In the genomic region with DNA sequence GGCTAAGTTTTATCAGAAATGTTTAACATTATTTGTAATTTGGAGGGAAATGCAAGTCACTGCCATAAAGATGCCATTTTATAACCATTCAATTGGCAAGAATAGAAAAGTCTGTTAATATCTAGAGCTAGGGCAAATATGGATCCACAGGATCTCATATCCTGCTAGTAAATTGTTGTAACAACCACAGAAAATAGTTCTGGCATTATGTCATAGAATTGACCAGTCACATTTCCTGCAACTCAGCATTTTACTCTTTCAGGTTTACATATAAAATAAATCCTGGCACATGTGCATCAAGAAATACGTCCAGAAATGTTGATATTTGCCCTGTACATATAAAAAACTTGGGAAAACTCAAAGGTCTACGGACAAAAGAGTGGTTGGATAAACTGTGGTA, we compare ENCODE assay signal across 20 cellular contexts. TPM values are rescaled to one million over a fixed set of nuclear protein-coding genes. Genes with fewer than 3 reads are reported as not detected.
DNase-seq lines count a peak whose midpoint lies in the region; ATAC-seq and TF ChIP-seq lines count a peak whose summit lies in the region.
"Had no signal": no experiment of that assay in that cellular context is flagged by ENCODE, and none has a peak within 500 bp of the region (broad histone marks: within the 10 kb centered on the region; RNA-seq: fewer than 3 reads in every experiment).

No MANE protein-coding gene starts in this region.

- H3K14ac ChIP-seq in mesenchymal stem cell (ENCODE audit: low read length in 2 of 2): no peak overlapping the region

- H2BK15ac ChIP-seq in mesenchymal stem cell (ENCODE audit: low read depth, poor library complexity, severe bottlenecking): no peak overlapping the region

- ATAC-seq in PC-3: peak; percentile 66
- ATAC-seq in GM19467 (IDR thresholded peaks at IDR 0.05; ENCODE audit: unreplicated experiment): no peak
- no peak for ATAC-seq in left colon
- no peak for ATAC-seq in GM18861 (IDR thresholded peaks at IDR 0.05; ENCODE audit: unreplicated experiment)
- ATAC-seq: mucosa of descending colon, Right ventricle myocardium inferior had no signal

- BruUV-seq in PC-3 (replicated peaks; lab: Mats Ljungman, UMichigan): no TSS peak

- H3K4me3 ChIP-seq in PC-3 (ENCODE audit: low read length) (no peak overlapping the region), choroid plexus epithelial cell (ENCODE audit: low read depth, low read length) (no peak overlapping the region), mesenchymal stem cell (ENCODE audit: insufficient read depth in 1 of 2, low read depth in 1 of 2, low read length in 2 of 2) (no peak overlapping the region)
- H3K4me3 ChIP-seq: colonic mucosa, mucosa of descending colon, right atrium auricular region had no signal

- CTCF ChIA-PET in PC-3 (lab: Charles Lee): no interaction called here

- H3F3A ChIP-seq in PC-3 (ENCODE audit: low read length, unreplicated experiment): no peaks in the 10 kb centered on the region

- POLR2A ChIA-PET in PC-3 (lab: Charles Lee; ENCODE audit: unreplicated experiment): no interaction called here

- no peaks in the 10 kb centered on the region for H3K9me2 ChIP-seq in PC-3 (replicated peaks; ENCODE audit: low read length)

- no peak overlapping the region for H2AK5ac ChIP-seq in mesenchymal stem cell (ENCODE audit: low read length, severe bottlenecking)

- H3K27me3 ChIP-seq in PC-3 (ENCODE audit: low read length): no peaks in the 10 kb centered on the region
- H3K27me3 ChIP-seq in mesenchymal stem cell (ENCODE audit: control insufficient read depth in 1 of 2, insufficient read depth in 1 of 2, low read length in 2 of 2): no peaks in the 10 kb centered on the region
- H3K27me3 ChIP-seq: colonic mucosa, right atrium auricular region had no signal

- TF ChIP-seq CTCF in PC-3 (conservative IDR thresholded peaks at IDR 0.05; ENCODE audit: low read depth, low read length) (no peak), choroid plexus epithelial cell (conservative IDR thresholded peaks at IDR 0.05; ENCODE audit: low read depth, low read length) (no peak)

- peaks cover 13% of the 10 kb centered on the region for H3K4me1 ChIP-seq in PC-3 (ENCODE audit: insufficient read depth, low read length)
- H3K4me1 ChIP-seq in mesenchymal stem cell (ENCODE audit: control insufficient read depth, insufficient read depth, low read depth, low read length): peaks cover 2% of the 10 kb centered on the region
- H3K4me1 ChIP-seq: colonic mucosa, right atrium auricular region had no signal

- 86% methylated on average over 1 of the region's 2 CpGs for WGBS in mesenchymal stem cell

- H3K9ac ChIP-seq in PC-3 (ENCODE audit: low read length) (no peak overlapping the region), mesenchymal stem cell (ENCODE audit: low read length) (no peak overlapping the region)

- H4K8ac ChIP-seq in mesenchymal stem cell (ENCODE audit: low read length): no peak overlapping the region

- no peak overlapping the region for H3K18ac ChIP-seq in mesenchymal stem cell (ENCODE audit: low read depth in 1 of 2, low read length in 2 of 2)

- H3K79me2 ChIP-seq in PC-3 (ENCODE audit: low read length): no peaks in the 10 kb centered on the region

- H3K36me3 ChIP-seq in PC-3 (ENCODE audit: low read depth, low read length) (no peaks in the 10 kb centered on the region), mesenchymal stem cell (ENCODE audit: control insufficient read depth in 1 of 2, insufficient read depth in 2 of 2, low read depth in 1 of 2, low read length in 2 of 2) (no peaks in the 10 kb centered on the region)
- H3K36me3 ChIP-seq: colonic mucosa, right atrium auricular region had no signal

- H4K20me1 ChIP-seq in PC-3 (ENCODE audit: low read length): no peaks in the 10 kb centered on the region

- H3K23ac ChIP-seq in mesenchymal stem cell (ENCODE audit: low read length in 2 of 2): no peak overlapping the region

- H3K79me1 ChIP-seq in mesenchymal stem cell (replicated peaks; ENCODE audit: low read length, poor library complexity, severe bottlenecking): peaks cover 2% of the 10 kb centered on the region

- no peak overlapping the region for H2BK12ac ChIP-seq in mesenchymal stem cell (ENCODE audit: low read length in 2 of 2)

- DNase-seq in Daoy (ENCODE audit: low read depth): peak; percentile 17
- peak; percentile 81 for DNase-seq in PC-3
- peak; percentile 74 for DNase-seq in choroid plexus epithelial cell (ENCODE audit: low read depth)
- peak; percentile 34 for DNase-seq in mesenchymal stem cell
- DNase-seq in left colon: no peak
- DNase-seq in COLO829 (ENCODE audit: low spot score): no peak
- DNase-seq: activated CD4-positive, CD25-positive, alpha-beta regulatory T cell; activated CD8-positive, alpha-beta memory T cell treated with anti-CD3 and anti-CD28 coated beads for 24 hours; amniotic stem cell; colonic mucosa; KBM-7; kidney; mucosa of descending colon; NCI-H1105; stimulated activated CD4-positive, alpha-beta T cell treated with anti-CD3 and anti-CD28 coated beads, Interleukin-1b, Interleukin-23, amount 100 ng/mL, for 48 hours; T-helper 2 cell had no signal

- H3K4me2 ChIP-seq in PC-3 (ENCODE audit: low read length): peak overlapping the region; percentile 20
- H3K4me2 ChIP-seq in mesenchymal stem cell (ENCODE audit: low read length, poor library complexity, severe bottlenecking): no peak overlapping the region

- H3K9me3 ChIP-seq in PC-3 (ENCODE audit: low read length) (no peaks in the 10 kb centered on the region), mesenchymal stem cell (ENCODE audit: control insufficient read depth, low read length) (no peaks in the 10 kb centered on the region)
- H3K9me3 ChIP-seq: colonic mucosa, mucosa of descending colon, right atrium auricular region had no signal

- H2BK5ac ChIP-seq in mesenchymal stem cell (ENCODE audit: low read depth, low read length, poor library complexity, severe bottlenecking): no peak overlapping the region

- H2AFZ ChIP-seq in PC-3 (ENCODE audit: low read length) (0 out of 2 replicates have a peak overlapping the region, but pooled peaks have one; percentile 0), mesenchymal stem cell (ENCODE audit: low read depth, low read length) (no peak overlapping the region)

- intact Hi-C loops in PC-3 (cut with micrococcal nuclease) (no loop called here), left colon (cut with DNase I, micrococcal nuclease) (no loop called here)

- no peak overlapping the region for H3K4ac ChIP-seq in mesenchymal stem cell (ENCODE audit: low read depth in 1 of 2, low read length in 2 of 2)

- no peak overlapping the region for H4K91ac ChIP-seq in mesenchymal stem cell (ENCODE audit: low read length)

- H3K27ac ChIP-seq in PC-3 (ENCODE audit: low read length) (peak overlapping the region; percentile 21), mesenchymal stem cell (ENCODE audit: low read length, poor library complexity, severe bottlenecking) (no peak overlapping the region)
- H3K27ac ChIP-seq: colonic mucosa, right atrium auricular region had no signal

- H2BK120ac ChIP-seq in mesenchymal stem cell (ENCODE audit: low read depth, low read length): no peak overlapping the region

RNA-seq across cellular contexts. Expression of a gene that starts 32.9 kb away (rescaled TPM):
- total RNA-seq in Daoy (2014; rRNA removed; shearing (Covaris generic)): 3.8 and 4.5 TPM in 2 replicates
- total RNA-seq in PC-3 (2014; rRNA removed) (2.8 and 4.0 TPM in 2 replicates), left colon (1 to 10 TPM; 1.8 to 1.9 TPM)
- polyA plus RNA-seq in mesenchymal stem cell (2013, experiment 1 of 2): 5.0 TPM
- 5.0 TPM for polyA plus RNA-seq in mesenchymal stem cell (2013, experiment 2 of 2)

Comparison
In these comparisons a context has a peak if more than half of its experiments do, and no peak if none do; other contexts are left out.
1. DNase-seq: peak in Daoy (single experiment), PC-3 (single experiment), choroid plexus epithelial cell (single experiment) and mesenchymal stem cell (single experiment); none in left colon (0 of 2) and COLO829 (single experiment).